In the genomic region with DNA sequence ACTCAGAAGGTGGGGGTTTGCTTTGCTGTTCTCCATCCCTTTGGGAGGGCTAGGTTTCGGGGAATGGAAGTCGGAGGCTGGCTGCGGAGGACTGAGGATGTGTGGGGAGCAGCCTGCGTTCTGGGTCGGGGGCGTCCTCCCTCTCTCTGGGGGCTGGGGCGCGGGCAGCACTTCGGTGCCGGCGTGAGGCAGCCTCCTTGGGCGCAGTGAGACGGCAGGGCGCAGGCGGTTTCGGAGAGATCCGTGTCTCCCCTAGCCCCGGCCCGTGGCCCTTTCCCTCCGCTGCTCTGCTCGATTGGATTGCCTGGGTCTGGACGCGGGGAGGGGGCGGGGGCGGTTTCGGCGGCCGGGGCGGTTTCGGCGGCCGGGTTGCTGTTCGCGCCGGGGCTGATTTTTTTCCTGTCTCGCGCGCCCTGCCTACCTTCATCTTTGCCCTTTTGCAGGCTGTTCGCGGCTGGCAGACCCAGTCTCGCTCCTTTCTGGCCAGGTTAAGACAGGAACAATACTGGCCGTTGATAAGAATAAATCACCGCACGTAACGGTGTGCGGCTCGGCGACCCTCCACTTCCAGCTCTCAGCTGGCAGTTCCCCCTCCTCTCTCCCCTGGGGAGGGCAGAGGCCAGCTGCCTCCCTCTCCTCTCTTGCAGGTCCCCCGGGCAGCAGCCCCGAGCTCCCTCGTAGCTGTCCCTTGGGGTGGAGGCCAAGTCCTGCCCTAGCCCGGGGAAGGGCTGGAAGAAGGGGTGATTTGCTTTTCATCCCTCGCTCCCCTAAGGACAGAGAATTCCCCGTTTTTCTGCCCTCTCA, we compare ENCODE assay signal across 8 cellular contexts. TPM values are rescaled to one million over a fixed set of nuclear protein-coding genes. Genes with fewer than 3 reads are reported as not detected.
DNase-seq lines count a peak whose midpoint lies in the region; ATAC-seq and TF ChIP-seq lines count a peak whose summit lies in the region.

No MANE protein-coding gene starts in this region.

- H2AFZ ChIP-seq in neuron (ENCODE audit: low read depth, low read length), result peak overlapping the region; percentile 97

- no peak for TF ChIP-seq CTCF in GM13977 (IDR thresholded peaks at IDR 0.05; ENCODE audit: extremely low read depth, insufficient read depth, missing control alignments)
- TF ChIP-seq CTCF in fibroblast of villous mesenchyme (IDR thresholded peaks at IDR 0.05; ENCODE audit: insufficient read depth, low read depth, low read length), result no peak

- no peak overlapping the region for H3K27ac ChIP-seq in SJSA1

- peaks cover 10% of the 10 kb centered on the region for H3K36me3 ChIP-seq in SJSA1
- no peaks in the 10 kb centered on the region for H3K36me3 ChIP-seq in neuron (ENCODE audit: insufficient read depth, low read length)

- H3K4me1 ChIP-seq in SJSA1 (replicated peaks), result peaks cover 7% of the 10 kb centered on the region; the same call in 1 of the 2 replicates
- H3K4me1 ChIP-seq in neuron (ENCODE audit: insufficient read depth, low read length), result peaks cover 24% of the 10 kb centered on the region

- H3K27me3 ChIP-seq in SJSA1 (replicated peaks) (no peaks in the 10 kb centered on the region), neuron (ENCODE audit: insufficient read depth, low read length) (no peaks in the 10 kb centered on the region)

- no peak for ATAC-seq in HG03571 (IDR thresholded peaks at IDR 0.05; ENCODE audit: unreplicated experiment)
- ATAC-seq in GM19324 (IDR thresholded peaks at IDR 0.05; ENCODE audit: low FRiP score, unreplicated experiment), result no peak
- ATAC-seq in esophagus mucosa, result no peak

- DNase-seq in GM13977 (ENCODE audit: low spot score) (peak; percentile 27), SJSA1 (ENCODE audit: low read depth in 1 of 2, low spot score in 2 of 2) (peak; percentile 14 to 42), fibroblast of villous mesenchyme (ENCODE audit: low read depth) (no peak), activated T-cell treated with anti-CD3 and anti-CD28 coated beads for 4 hours (no peak)

- H3K9me3 ChIP-seq in SJSA1 (replicated peaks), result no peaks in the 10 kb centered on the region
- H3K9me3 ChIP-seq in neuron (ENCODE audit: low read length), result peaks cover 5% of the 10 kb centered on the region

- in situ Hi-C loops in GM13977 (cut with MboI; ENCODE audit: low pct_unique_long_range_greater_than_20kb, low sequenced_read_pairs, unreplicated experiment), result no loop called here

- peak overlapping the region; percentile 72 for H3K4me3 ChIP-seq in SJSA1
- H3K4me3 ChIP-seq in fibroblast of villous mesenchyme (ENCODE audit: low read depth, low read length), result peak overlapping the region; percentile 81
- peak overlapping the region; percentile 61 for H3K4me3 ChIP-seq in neuron (ENCODE audit: low read length)

RNA-seq across cellular contexts. Expression of gene PTPRG, which starts 1.6 kb away (rescaled TPM):
- 13.6 and 18.5 TPM in 2 replicates for total RNA-seq in SJSA1 (2014; rRNA removed; shearing (Covaris generic))
- total RNA-seq in fibroblast of villous mesenchyme (31.2 and 41.0 TPM in 2 replicates), esophagus mucosa (9.2 TPM)

Comparison
In these comparisons a context has a peak if more than half of its experiments do, and no peak if none do; other contexts are left out.
1. DNase-seq: peak in GM13977 (single experiment) and SJSA1 (2 of 2); none in fibroblast of villous mesenchyme (single experiment) and activated T-cell treated with anti-CD3 and anti-CD28 coated beads for 4 hours (single experiment).
2. Peak in every context shown above with its lines, with median percentiles within 50 percentile points of each other: H3K4me3 ChIP-seq.